In genomic region chr12:70255311-70255710, GRCh38 we compare ENCODE assay signal across 1 cellular context.
TF ChIP-seq lines count a peak whose summit lies in the region.

No MANE protein-coding gene starts in this region.

TF ChIP-seq in GM23338, 12 proteins besides CTCF, POLR2A, EP300 and RAD21 (continued from another document):
- TF ChIP-seq, protein P1, sequence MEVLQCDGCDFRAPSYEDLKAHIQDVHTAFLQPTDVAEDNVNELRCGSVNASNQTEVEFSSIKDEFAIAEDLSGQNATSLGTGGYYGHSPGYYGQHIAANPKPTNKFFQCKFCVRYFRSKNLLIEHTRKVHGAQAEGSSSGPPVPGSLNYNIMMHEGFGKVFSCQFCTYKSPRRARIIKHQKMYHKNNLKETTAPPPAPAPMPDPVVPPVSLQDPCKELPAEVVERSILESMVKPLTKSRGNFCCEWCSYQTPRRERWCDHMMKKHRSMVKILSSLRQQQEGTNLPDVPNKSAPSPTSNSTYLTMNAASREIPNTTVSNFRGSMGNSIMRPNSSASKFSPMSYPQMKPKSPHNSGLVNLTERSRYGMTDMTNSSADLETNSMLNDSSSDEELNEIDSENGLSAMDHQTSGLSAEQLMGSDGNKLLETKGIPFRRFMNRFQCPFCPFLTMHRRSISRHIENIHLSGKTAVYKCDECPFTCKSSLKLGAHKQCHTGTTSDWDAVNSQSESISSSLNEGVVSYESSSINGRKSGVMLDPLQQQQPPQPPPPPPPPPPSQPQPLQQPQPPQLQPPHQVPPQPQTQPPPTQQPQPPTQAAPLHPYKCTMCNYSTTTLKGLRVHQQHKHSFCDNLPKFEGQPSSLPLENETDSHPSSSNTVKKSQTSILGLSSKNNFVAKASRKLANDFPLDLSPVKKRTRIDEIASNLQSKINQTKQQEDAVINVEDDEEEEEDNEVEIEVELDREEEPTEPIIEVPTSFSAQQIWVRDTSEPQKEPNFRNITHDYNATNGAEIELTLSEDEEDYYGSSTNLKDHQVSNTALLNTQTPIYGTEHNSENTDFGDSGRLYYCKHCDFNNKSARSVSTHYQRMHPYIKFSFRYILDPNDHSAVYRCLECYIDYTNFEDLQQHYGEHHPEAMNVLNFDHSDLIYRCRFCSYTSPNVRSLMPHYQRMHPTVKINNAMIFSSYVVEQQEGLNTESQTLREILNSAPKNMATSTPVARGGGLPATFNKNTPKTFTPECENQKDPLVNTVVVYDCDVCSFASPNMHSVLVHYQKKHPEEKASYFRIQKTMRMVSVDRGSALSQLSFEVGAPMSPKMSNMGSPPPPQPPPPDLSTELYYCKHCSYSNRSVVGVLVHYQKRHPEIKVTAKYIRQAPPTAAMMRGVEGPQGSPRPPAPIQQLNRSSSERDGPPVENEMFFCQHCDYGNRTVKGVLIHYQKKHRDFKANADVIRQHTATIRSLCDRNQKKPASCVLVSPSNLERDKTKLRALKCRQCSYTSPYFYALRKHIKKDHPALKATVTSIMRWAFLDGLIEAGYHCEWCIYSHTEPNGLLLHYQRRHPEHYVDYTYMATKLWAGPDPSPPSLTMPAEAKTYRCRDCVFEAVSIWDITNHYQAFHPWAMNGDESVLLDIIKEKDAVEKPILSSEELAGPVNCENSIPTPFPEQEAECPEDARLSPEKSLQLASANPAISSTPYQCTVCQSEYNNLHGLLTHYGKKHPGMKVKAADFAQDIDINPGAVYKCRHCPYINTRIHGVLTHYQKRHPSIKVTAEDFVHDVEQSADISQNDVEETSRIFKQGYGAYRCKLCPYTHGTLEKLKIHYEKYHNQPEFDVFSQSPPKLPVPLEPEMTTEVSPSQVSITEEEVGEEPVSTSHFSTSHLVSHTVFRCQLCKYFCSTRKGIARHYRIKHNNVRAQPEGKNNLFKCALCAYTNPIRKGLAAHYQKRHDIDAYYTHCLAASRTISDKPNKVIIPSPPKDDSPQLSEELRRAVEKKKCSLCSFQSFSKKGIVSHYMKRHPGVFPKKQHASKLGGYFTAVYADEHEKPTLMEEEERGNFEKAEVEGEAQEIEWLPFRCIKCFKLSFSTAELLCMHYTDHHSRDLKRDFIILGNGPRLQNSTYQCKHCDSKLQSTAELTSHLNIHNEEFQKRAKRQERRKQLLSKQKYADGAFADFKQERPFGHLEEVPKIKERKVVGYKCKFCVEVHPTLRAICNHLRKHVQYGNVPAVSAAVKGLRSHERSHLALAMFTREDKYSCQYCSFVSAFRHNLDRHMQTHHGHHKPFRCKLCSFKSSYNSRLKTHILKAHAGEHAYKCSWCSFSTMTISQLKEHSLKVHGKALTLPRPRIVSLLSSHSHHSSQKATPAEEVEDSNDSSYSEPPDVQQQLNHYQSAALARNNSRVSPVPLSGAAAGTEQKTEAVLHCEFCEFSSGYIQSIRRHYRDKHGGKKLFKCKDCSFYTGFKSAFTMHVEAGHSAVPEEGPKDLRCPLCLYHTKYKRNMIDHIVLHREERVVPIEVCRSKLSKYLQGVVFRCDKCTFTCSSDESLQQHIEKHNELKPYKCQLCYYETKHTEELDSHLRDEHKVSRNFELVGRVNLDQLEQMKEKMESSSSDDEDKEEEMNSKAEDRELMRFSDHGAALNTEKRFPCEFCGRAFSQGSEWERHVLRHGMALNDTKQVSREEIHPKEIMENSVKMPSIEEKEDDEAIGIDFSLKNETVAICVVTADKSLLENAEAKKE (CRISPR knock-in tag; IDR thresholded peaks at IDR 0.05): no peak
- TF ChIP-seq CREB1 (CRISPR knock-in tag; IDR thresholded peaks at IDR 0.05; ENCODE audit: low read depth) (no peak), STAT1 (IDR thresholded peaks at IDR 0.05; ENCODE audit: unreplicated experiment) (no peak)
- TF ChIP-seq, protein P2, sequence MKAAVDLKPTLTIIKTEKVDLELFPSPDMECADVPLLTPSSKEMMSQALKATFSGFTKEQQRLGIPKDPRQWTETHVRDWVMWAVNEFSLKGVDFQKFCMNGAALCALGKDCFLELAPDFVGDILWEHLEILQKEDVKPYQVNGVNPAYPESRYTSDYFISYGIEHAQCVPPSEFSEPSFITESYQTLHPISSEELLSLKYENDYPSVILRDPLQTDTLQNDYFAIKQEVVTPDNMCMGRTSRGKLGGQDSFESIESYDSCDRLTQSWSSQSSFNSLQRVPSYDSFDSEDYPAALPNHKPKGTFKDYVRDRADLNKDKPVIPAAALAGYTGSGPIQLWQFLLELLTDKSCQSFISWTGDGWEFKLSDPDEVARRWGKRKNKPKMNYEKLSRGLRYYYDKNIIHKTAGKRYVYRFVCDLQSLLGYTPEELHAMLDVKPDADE (IDR thresholded peaks at IDR 0.05): no peak
